Comparison of ENCODE assay signal across 14 cellular contexts in the genomic region with DNA sequence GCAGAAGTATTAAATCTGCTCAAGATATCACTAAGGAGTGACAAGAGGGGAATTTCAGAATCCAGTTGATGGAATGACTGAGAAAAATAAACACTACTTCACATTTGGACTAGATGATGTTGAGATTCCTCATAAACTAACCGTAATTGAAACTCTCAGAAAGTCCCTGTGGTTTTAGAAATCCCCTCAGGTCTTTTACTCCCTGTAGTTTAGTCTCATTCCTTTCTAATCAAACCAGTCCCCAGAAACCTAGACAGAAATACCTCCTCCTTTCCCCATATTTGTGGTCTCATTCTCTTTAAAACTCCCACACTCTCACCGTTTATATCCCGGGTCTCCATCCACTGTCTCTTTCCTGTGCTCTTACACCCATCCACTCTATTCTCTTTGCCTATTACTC. TPM values are rescaled to one million over a fixed set of nuclear protein-coding genes. Genes with fewer than 3 reads are reported as not detected.
DNase-seq lines count a peak whose midpoint lies in the region; ATAC-seq and TF ChIP-seq lines count a peak whose summit lies in the region.
"Had no signal": no experiment of that assay in that cellular context is flagged by ENCODE, and none has a peak within 500 bp of the region (broad histone marks: within the 10 kb centered on the region; RNA-seq: fewer than 3 reads in every experiment).

No MANE protein-coding gene starts in this region.

- H3K4me3 Mint-ChIP-seq in activated T-helper 1 cell treated with anti-CD3 and anti-CD28 coated beads, Interleukin-12 subunit alpha, Interleukin-12 subunit beta, Interleukin-2, Interleukin-4 antibody, amounts not matched to agents 30 ng/mL and 10 ng/mL and 1 ng/mL, durations not matched to agents 14 hours and 24 hours and 36 hours: peak overlapping the region; percentile 23
- peak overlapping the region in 7 of 8 donors; percentile 17 to 89 (median 24) for H3K4me3 Mint-ChIP-seq in naive B cell

- H3K27me3 Mint-ChIP-seq in activated T-helper 1 cell treated with anti-CD3 and anti-CD28 coated beads, Interleukin-12 subunit alpha, Interleukin-12 subunit beta, Interleukin-2, Interleukin-4 antibody, amounts not matched to agents 30 ng/mL and 10 ng/mL and 1 ng/mL, durations not matched to agents 14 hours and 24 hours and 36 hours (ENCODE audit: insufficient read depth): no peaks in the 10 kb centered on the region
- H3K27me3 Mint-ChIP-seq in naive B cell: no peaks in the 10 kb centered on the region

- peaks cover 18% of the 10 kb centered on the region for H3K36me3 Mint-ChIP-seq in activated T-helper 1 cell treated with anti-CD3 and anti-CD28 coated beads, Interleukin-12 subunit alpha, Interleukin-12 subunit beta, Interleukin-2, Interleukin-4 antibody, amounts not matched to agents 30 ng/mL and 10 ng/mL and 1 ng/mL, durations not matched to agents 14 hours and 24 hours and 36 hours (ENCODE audit: low read depth)
- H3K36me3 Mint-ChIP-seq in naive B cell: peaks cover 17 to 34% of the 10 kb centered on the region in 2 donors

- no peak for TF ChIP-seq CTCF in GM10266 (IDR thresholded peaks at IDR 0.05; ENCODE audit: control insufficient read depth, insufficient read depth, low read depth, missing control alignments)

- ATAC-seq in naive B cell (ENCODE audit: low read depth in 2 of 2) (peak; percentile 29 to 51), GM19467 (IDR thresholded peaks at IDR 0.05; ENCODE audit: unreplicated experiment) (no peak)
- ATAC-seq: gastrocnemius medialis had no signal

- H3K9me3 Mint-ChIP-seq in activated T-helper 1 cell treated with anti-CD3 and anti-CD28 coated beads, Interleukin-12 subunit alpha, Interleukin-12 subunit beta, Interleukin-2, Interleukin-4 antibody, amounts not matched to agents 30 ng/mL and 10 ng/mL and 1 ng/mL, durations not matched to agents 14 hours and 24 hours and 36 hours: peaks cover 26% of the 10 kb centered on the region
- H3K9me3 Mint-ChIP-seq in naive B cell: peaks cover 4 to 25% (median 12%) of the 10 kb centered on the region in 7 donors

- peak overlapping the region; percentile 72 for H3K27ac Mint-ChIP-seq in activated T-helper 1 cell treated with anti-CD3 and anti-CD28 coated beads, Interleukin-12 subunit alpha, Interleukin-12 subunit beta, Interleukin-2, Interleukin-4 antibody, amounts not matched to agents 30 ng/mL and 10 ng/mL and 1 ng/mL, durations not matched to agents 14 hours and 24 hours and 36 hours
- peak overlapping the region; percentile 69 to 98 (median 91) for H3K27ac Mint-ChIP-seq in naive B cell

- DNase-seq in GM10266 (ENCODE audit: extremely low spot score) (peak; percentile 53), H4 (ENCODE audit: low spot score) (peak; percentile 62), naive B cell (peak; percentile 28), NK-92 (lab: John Stamatoyannopoulos, UW; ENCODE audit: unreplicated experiment) (no peak)
- DNase-seq in activated T-helper 1 cell treated with anti-CD3 and anti-CD28 coated beads, Interleukin-12 subunit alpha, Interleukin-12 subunit beta, Interleukin-2, Interleukin-4 antibody, amounts not matched to agents 30 ng/mL and 10 ng/mL and 1 ng/mL, durations not matched to agents 14 hours and 24 hours and 36 hours (ENCODE audit: low spot score): no peak
- DNase-seq in stimulated activated CD4-positive, alpha-beta T cell treated with anti-CD3 and anti-CD28 coated beads, Interleukin-4, amount 100 ng/mL, for 4 hours: no peak
- DNase-seq: anterior cingulate cortex, gastrocnemius medialis, kidney glomerular epithelial cell, NCI-H345, T-helper 2 cell had no signal

- peaks cover 32% of the 10 kb centered on the region for H3K4me1 Mint-ChIP-seq in activated T-helper 1 cell treated with anti-CD3 and anti-CD28 coated beads, Interleukin-12 subunit alpha, Interleukin-12 subunit beta, Interleukin-2, Interleukin-4 antibody, amounts not matched to agents 30 ng/mL and 10 ng/mL and 1 ng/mL, durations not matched to agents 14 hours and 24 hours and 36 hours (ENCODE audit: low read depth)
- peaks cover 44 to 59% (median 50%) of the 10 kb centered on the region in 3 donors for H3K4me1 Mint-ChIP-seq in naive B cell

- intact Hi-C loops in activated T-helper 1 cell treated with anti-CD3 and anti-CD28 coated beads, Interleukin-12 subunit alpha, Interleukin-12 subunit beta, Interleukin-2, Interleukin-4 antibody, amounts not matched to agents 30 ng/mL and 10 ng/mL and 1 ng/mL, durations not matched to agents 14 hours and 24 hours and 36 hours (cut with micrococcal nuclease): loop anchor here (1.0 to 5.0 kb wide), 2 partner anchors 15 to 168 kb away; a partner anchor contains a TSS

RNA-seq across cellular contexts. Expression of a gene that starts 15.0 kb away (rescaled TPM):
- total RNA-seq in H4 (2014; rRNA removed; shearing (Covaris generic)): 0.84 and 4.2 TPM in 2 replicates
- total RNA-seq in activated T-helper 1 cell treated with anti-CD3 and anti-CD28 coated beads, Interleukin-12 subunit alpha, Interleukin-12 subunit beta, Interleukin-2, Interleukin-4 antibody, amounts not matched to agents 30 ng/mL and 10 ng/mL and 1 ng/mL, durations not matched to agents 14 hours and 24 hours and 36 hours: 1.9 and 2.7 TPM in 2 replicates
- 10 to 100 TPM; 30.2 to 53.9 (median 35.7) TPM for polyA plus RNA-seq in naive B cell (ENCODE audit: low read depth in 6 of 6)
- polyA plus RNA-seq: neural cell had no signal

RNA-seq across cellular contexts. Expression of a gene that starts 36.8 kb away (rescaled TPM):
- total RNA-seq in H4 (2014; rRNA removed; shearing (Covaris generic)): 0.08 TPM in 1 of 2 replicates, not detected in the other
- total RNA-seq in activated T-helper 1 cell treated with anti-CD3 and anti-CD28 coated beads, Interleukin-12 subunit alpha, Interleukin-12 subunit beta, Interleukin-2, Interleukin-4 antibody, amounts not matched to agents 30 ng/mL and 10 ng/mL and 1 ng/mL, durations not matched to agents 14 hours and 24 hours and 36 hours: not detected in 2 replicates
- polyA plus RNA-seq in naive B cell (ENCODE audit: low read depth in 6 of 6): 100 to 1,000 TPM in 5 of 6 donors, 10 to 100 TPM in 1; 87.3 to 180 (median 116) TPM
- total RNA-seq: gastrocnemius medialis had no signal

RNA-seq across cellular contexts. Expression of a gene that starts 37.0 kb away (rescaled TPM):
- total RNA-seq in H4 (2014; rRNA removed; shearing (Covaris generic)): 9.9 and 15.8 TPM in 2 replicates
- total RNA-seq in activated T-helper 1 cell treated with anti-CD3 and anti-CD28 coated beads, Interleukin-12 subunit alpha, Interleukin-12 subunit beta, Interleukin-2, Interleukin-4 antibody, amounts not matched to agents 30 ng/mL and 10 ng/mL and 1 ng/mL, durations not matched to agents 14 hours and 24 hours and 36 hours: 1.3 and 1.7 TPM in 2 replicates
- 1 to 10 TPM; 4.0 to 7.9 (median 6.2) TPM for polyA plus RNA-seq in naive B cell (ENCODE audit: low read depth in 6 of 6)
- polyA plus RNA-seq: neural cell had no signal

RNA-seq across cellular contexts. Expression of a gene that starts 48.0 kb away (rescaled TPM):
- total RNA-seq in H4 (2014; rRNA removed; shearing (Covaris generic)): 89.3 and 118 TPM in 2 replicates
- total RNA-seq in activated T-helper 1 cell treated with anti-CD3 and anti-CD28 coated beads, Interleukin-12 subunit alpha, Interleukin-12 subunit beta, Interleukin-2, Interleukin-4 antibody, amounts not matched to agents 30 ng/mL and 10 ng/mL and 1 ng/mL, durations not matched to agents 14 hours and 24 hours and 36 hours: 0.22 and 0.49 TPM in 2 replicates
- under 1 TPM in 2 of 6 donors, not detected in 4; 0.16 to 0.43 TPM for polyA plus RNA-seq in naive B cell (ENCODE audit: low read depth in 6 of 6)
- total RNA-seq: OCI-LY7 had no signal
- polyA plus RNA-seq: neural cell had no signal

Comparison
In these comparisons a context has a peak if more than half of its experiments do, and no peak if none do; other contexts are left out.
1. DNase-seq: peak in GM10266 (single experiment), H4 (single experiment) and naive B cell (single experiment); none in activated T-helper 1 cell treated with anti-CD3 and anti-CD28 coated beads, Interleukin-12 subunit alpha, Interleukin-12 subunit beta, Interleukin-2, Interleukin-4 antibody, amounts not matched to agents 30 ng/mL and 10 ng/mL and 1 ng/mL, durations not matched to agents 14 hours and 24 hours and 36 hours (single experiment), stimulated activated CD4-positive, alpha-beta T cell treated with anti-CD3 and anti-CD28 coated beads, Interleukin-4, amount 100 ng/mL, for 4 hours (0 of 2) and NK-92 (single experiment).